ENCODE assay signal across 9 cellular contexts in the genomic region with DNA sequence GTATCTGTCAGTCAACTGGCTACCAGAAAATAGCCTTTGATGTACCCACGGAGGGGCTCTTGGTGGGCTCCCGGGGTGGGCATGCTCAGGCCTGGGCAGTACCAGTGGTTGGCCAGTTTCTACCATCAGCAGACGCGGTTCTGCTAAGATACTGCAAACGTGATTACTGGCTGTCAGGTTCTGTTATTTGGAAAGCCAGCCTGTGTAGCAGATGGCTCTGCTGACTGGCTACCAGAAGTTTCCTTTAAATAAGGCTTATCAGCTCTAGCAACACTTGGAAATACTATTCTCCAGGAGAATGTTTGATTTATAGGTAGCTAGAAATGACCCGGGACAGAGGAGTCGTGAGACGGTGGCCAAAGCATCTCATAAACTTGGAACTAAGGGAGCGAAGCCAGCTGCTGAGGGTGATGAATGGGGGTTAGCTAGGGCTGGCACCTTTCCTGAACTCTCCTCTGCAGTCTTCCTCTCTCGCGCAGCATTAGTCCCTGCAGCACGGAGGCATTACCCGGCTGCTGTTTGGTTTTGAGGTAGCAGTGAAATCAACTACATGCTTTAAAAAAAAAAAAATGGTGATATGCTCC.
DNase-seq lines count a peak whose midpoint lies in the region; ATAC-seq and TF ChIP-seq lines count a peak whose summit lies in the region.
"Had no signal": no experiment of that assay in that cellular context is flagged by ENCODE, and none has a peak within 500 bp of the region (broad histone marks: within the 10 kb centered on the region; RNA-seq: fewer than 3 reads in every experiment).

No MANE protein-coding gene starts in this region.

- POLR2A ChIA-PET in activated CD8-positive, alpha-beta T cell treated with anti-CD3 and anti-CD28 coated beads for 36 hours (lab: Charles Lee), result no interaction called here

- H3K4me3 Mint-ChIP-seq in activated T-cell treated with anti-CD3 and anti-CD28 coated beads, Interleukin-2, amount 50 U/mL, for 4 hours, result peak overlapping the region; percentile 20
- no peak overlapping the region for H3K4me3 Mint-ChIP-seq in activated T-cell treated with anti-CD3 and anti-CD28 coated beads, Interleukin-2, amount 50 U/mL, for 24 hours
- H3K4me3 Mint-ChIP-seq in activated CD8-positive, alpha-beta T cell treated with anti-CD3 and anti-CD28 coated beads for 36 hours, result no peak overlapping the region

- no peak for TF ChIP-seq POLR2A in uterus (IDR thresholded peaks at IDR 0.05)

- ATAC-seq in activated T-cell treated with anti-CD3 and anti-CD28 coated beads, Interleukin-2, amount 50 U/mL, for 4 hours, result no peak
- no peak for ATAC-seq in lower lobe of right lung
- ATAC-seq in activated CD8-positive, alpha-beta T cell treated with anti-CD3 and anti-CD28 coated beads for 36 hours, result no peak

- peaks cover 4% of the 10 kb centered on the region for H3K4me1 Mint-ChIP-seq in activated T-cell treated with anti-CD3 and anti-CD28 coated beads, Interleukin-2, amount 50 U/mL, for 4 hours (ENCODE audit: low read depth)
- peaks cover 7% of the 10 kb centered on the region for H3K4me1 Mint-ChIP-seq in activated T-cell treated with anti-CD3 and anti-CD28 coated beads, Interleukin-2, amount 50 U/mL, for 24 hours (ENCODE audit: low read depth)
- no peaks in the 10 kb centered on the region for H3K4me1 Mint-ChIP-seq in activated CD8-positive, alpha-beta T cell treated with anti-CD3 and anti-CD28 coated beads for 36 hours (ENCODE audit: low read depth)

- TF ChIP-seq CTCF in lower lobe of right lung (IDR thresholded peaks at IDR 0.05) (no peak), uterus (IDR thresholded peaks at IDR 0.05) (no peak)
- TF ChIP-seq CTCF in activated CD8-positive, alpha-beta T cell treated with anti-CD3 and anti-CD28 coated beads for 36 hours (IDR thresholded peaks at IDR 0.05), result no peak

- H3K4me1 ChIP-seq in lower lobe of right lung, result peaks cover 17% of the 10 kb centered on the region
- H3K4me1 ChIP-seq in uterus, result peaks cover 0 to 23% of the 10 kb centered on the region in 2 donors
- no peaks in the 10 kb centered on the region for H3K4me1 ChIP-seq in effector memory CD4-positive, alpha-beta T cell (ENCODE audit: control insufficient read depth, insufficient read depth, low read length, poor library complexity, severe bottlenecking)

- H3K4me3 ChIP-seq in lower lobe of right lung (peak overlapping the region; percentile 25), uterus (peak overlapping the region in 1 of 2 donors; percentile 2)
- no peak overlapping the region for H3K4me3 ChIP-seq in effector memory CD4-positive, alpha-beta T cell (ENCODE audit: insufficient read depth, low read depth, low read length, poor library complexity, severe bottlenecking)

- H3K9me3 ChIP-seq in lower lobe of right lung, result no peaks in the 10 kb centered on the region
- H3K9me3 ChIP-seq in uterus, result no peaks in the 10 kb centered on the region
- H3K9me3 ChIP-seq in effector memory CD4-positive, alpha-beta T cell (ENCODE audit: control insufficient read depth, low read length), result no peaks in the 10 kb centered on the region

- H3K27ac ChIP-seq in lower lobe of right lung, result no peak overlapping the region
- H3K27ac ChIP-seq in uterus, result peak overlapping the region; percentile 10 to 66
- no peak overlapping the region for H3K27ac ChIP-seq in effector memory CD4-positive, alpha-beta T cell (ENCODE audit: insufficient read depth, low read length, poor library complexity, severe bottlenecking)

- peaks cover 61% of the 10 kb centered on the region for H3K27me3 Mint-ChIP-seq in activated T-cell treated with anti-CD3 and anti-CD28 coated beads, Interleukin-2, amount 50 U/mL, for 4 hours (ENCODE audit: low read depth)
- peaks cover 74% of the 10 kb centered on the region for H3K27me3 Mint-ChIP-seq in activated T-cell treated with anti-CD3 and anti-CD28 coated beads, Interleukin-2, amount 50 U/mL, for 24 hours
- peaks cover 48% of the 10 kb centered on the region for H3K27me3 Mint-ChIP-seq in activated CD8-positive, alpha-beta T cell treated with anti-CD3 and anti-CD28 coated beads for 36 hours

- no peak for DNase-seq in activated T-cell treated with anti-CD3 and anti-CD28 coated beads, Interleukin-2, amount 50 U/mL, for 4 hours
- no peak for DNase-seq in activated T-cell treated with anti-CD3 and anti-CD28 coated beads, Interleukin-2, amount 50 U/mL, for 24 hours
- DNase-seq in astrocyte of the hippocampus (ENCODE audit: low read depth, low spot score), result peak; percentile 33
- DNase-seq in lower lobe of right lung, result no peak
- DNase-seq in uterus, result peak; percentile 51 to 60
- DNase-seq in H4 (ENCODE audit: low spot score), result no peak
- DNase-seq in effector memory CD4-positive, alpha-beta T cell, result no peak
- DNase-seq in activated CD8-positive, alpha-beta T cell treated with anti-CD3 and anti-CD28 coated beads for 36 hours, result no peak
- DNase-seq: MV-4-11 had no signal

- intact Hi-C loops in lower lobe of right lung (cut with DNase I), result no loop called here
- intact Hi-C loops in uterus (cut with DNase I; ENCODE audit: low total_unique reads), result no loop called here
- intact Hi-C loops in activated CD8-positive, alpha-beta T cell treated with anti-CD3 and anti-CD28 coated beads for 36 hours (cut with micrococcal nuclease), result no loop called here

- no peak overlapping the region for H3K27ac Mint-ChIP-seq in activated T-cell treated with anti-CD3 and anti-CD28 coated beads, Interleukin-2, amount 50 U/mL, for 24 hours
- no peak overlapping the region for H3K27ac Mint-ChIP-seq in activated CD8-positive, alpha-beta T cell treated with anti-CD3 and anti-CD28 coated beads for 36 hours

- no peaks in the 10 kb centered on the region for H3K9me3 Mint-ChIP-seq in activated T-cell treated with anti-CD3 and anti-CD28 coated beads, Interleukin-2, amount 50 U/mL, for 4 hours
- H3K9me3 Mint-ChIP-seq in activated T-cell treated with anti-CD3 and anti-CD28 coated beads, Interleukin-2, amount 50 U/mL, for 24 hours, result no peaks in the 10 kb centered on the region
- H3K9me3 Mint-ChIP-seq in activated CD8-positive, alpha-beta T cell treated with anti-CD3 and anti-CD28 coated beads for 36 hours, result no peaks in the 10 kb centered on the region

- H3K36me3 ChIP-seq in lower lobe of right lung, result no peaks in the 10 kb centered on the region
- no peaks in the 10 kb centered on the region for H3K36me3 ChIP-seq in uterus
- H3K36me3 ChIP-seq in effector memory CD4-positive, alpha-beta T cell (ENCODE audit: control insufficient read depth, insufficient read depth, low read length), result no peaks in the 10 kb centered on the region

- H3K27me3 ChIP-seq in lower lobe of right lung (ENCODE audit: low read depth) (no peaks in the 10 kb centered on the region), uterus (no peaks in the 10 kb centered on the region)
- peaks cover 7% of the 10 kb centered on the region for H3K27me3 ChIP-seq in effector memory CD4-positive, alpha-beta T cell (replicated peaks; ENCODE audit: control insufficient read depth, insufficient read depth, low read length, poor library complexity, severe bottlenecking)

- no peaks in the 10 kb centered on the region for H3K36me3 Mint-ChIP-seq in activated T-cell treated with anti-CD3 and anti-CD28 coated beads, Interleukin-2, amount 50 U/mL, for 4 hours (ENCODE audit: insufficient read depth)
- no peaks in the 10 kb centered on the region for H3K36me3 Mint-ChIP-seq in activated T-cell treated with anti-CD3 and anti-CD28 coated beads, Interleukin-2, amount 50 U/mL, for 24 hours (ENCODE audit: low read depth)
- no peaks in the 10 kb centered on the region for H3K36me3 Mint-ChIP-seq in activated CD8-positive, alpha-beta T cell treated with anti-CD3 and anti-CD28 coated beads for 36 hours (ENCODE audit: low read depth)

- CTCF ChIA-PET in activated CD8-positive, alpha-beta T cell treated with anti-CD3 and anti-CD28 coated beads for 36 hours (lab: Charles Lee), result no interaction called here

Comparison
In these comparisons a context has a peak if more than half of its experiments do, and no peak if none do; other contexts are left out.
1. DNase-seq: peak in astrocyte of the hippocampus (single experiment) and uterus (2 of 2); none in activated T-cell treated with anti-CD3 and anti-CD28 coated beads, Interleukin-2, amount 50 U/mL, for 4 hours (single experiment), activated T-cell treated with anti-CD3 and anti-CD28 coated beads, Interleukin-2, amount 50 U/mL, for 24 hours (single experiment), lower lobe of right lung (single experiment), H4 (single experiment), effector memory CD4-positive, alpha-beta T cell (0 of 3) and activated CD8-positive, alpha-beta T cell treated with anti-CD3 and anti-CD28 coated beads for 36 hours (single experiment).
2. H3K27ac ChIP-seq: peak in uterus (2 of 2); none in lower lobe of right lung (single experiment) and effector memory CD4-positive, alpha-beta T cell (single experiment).